ENCODE assay signal across 18 cellular contexts in the genomic region with DNA sequence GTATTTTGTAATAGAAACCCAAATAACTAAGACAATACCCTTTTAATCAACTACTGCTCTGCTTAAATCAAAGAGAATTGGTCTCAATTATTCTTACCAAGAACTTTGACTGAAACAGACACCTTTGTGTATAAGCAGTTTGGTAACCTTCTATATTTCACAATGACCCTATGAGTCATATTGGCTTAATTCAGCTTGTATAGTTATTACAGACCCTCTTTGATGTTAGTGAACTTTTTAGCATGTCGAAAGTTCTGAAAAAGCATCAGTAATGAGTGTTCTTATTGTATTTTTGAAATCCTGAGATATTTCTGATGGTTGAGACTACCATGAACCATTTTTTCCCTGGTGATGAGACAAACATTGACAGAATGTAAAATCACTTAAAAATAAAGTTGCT. TPM values are rescaled to one million over a fixed set of nuclear protein-coding genes. Genes with fewer than 3 reads are reported as not detected.
DNase-seq lines count a peak whose midpoint lies in the region; ATAC-seq and TF ChIP-seq lines count a peak whose summit lies in the region.
"Had no signal": no experiment of that assay in that cellular context is flagged by ENCODE, and none has a peak within 500 bp of the region (broad histone marks: within the 10 kb centered on the region; RNA-seq: fewer than 3 reads in every experiment).

No MANE protein-coding gene starts in this region.

- no peak for TF ChIP-seq POLR2A in NB4 (IDR thresholded peaks at IDR 0.05; ENCODE audit: extremely low read depth, insufficient read length)

- H3K4me1 Mint-ChIP-seq in activated CD4-positive, alpha-beta T cell treated with anti-CD3 and anti-CD28 coated beads for 36 hours, result no peaks in the 10 kb centered on the region

- no peaks in the 10 kb centered on the region for H3K27me3 Mint-ChIP-seq in activated CD4-positive, alpha-beta T cell treated with anti-CD3 and anti-CD28 coated beads for 36 hours
- H3K27me3 Mint-ChIP-seq: dendritic cell treated with granulocyte-macrophage colony-stimulating factor and Interleukin-4, amounts not matched to agents 40 ng/mL and 50 ng/mL, for 4 days; stimulated activated memory B cell treated with anti-CD40 and anti-IgM and Interleukin-4, amounts not matched to agents 10 μg/mL and 1 μg/mL and 100 μg/mL, for 72 hours had no signal

- peak; percentile 45 for ATAC-seq in activated CD4-positive, alpha-beta T cell treated with anti-CD3 and anti-CD28 coated beads for 36 hours
- no peak for ATAC-seq in GM19467 (IDR thresholded peaks at IDR 0.05; ENCODE audit: unreplicated experiment)
- no peak for ATAC-seq in GM21576 (IDR thresholded peaks at IDR 0.05; ENCODE audit: unreplicated experiment)
- ATAC-seq: stimulated activated memory B cell treated with anti-CD40 and anti-IgM and Interleukin-4, amounts not matched to agents 10 μg/mL and 1 μg/mL and 100 μg/mL, for 72 hours had no signal

- no peaks in the 10 kb centered on the region for H3K36me3 Mint-ChIP-seq in activated CD4-positive, alpha-beta T cell treated with anti-CD3 and anti-CD28 coated beads for 36 hours (ENCODE audit: low read depth)
- H3K36me3 Mint-ChIP-seq: stimulated activated memory B cell treated with anti-CD40 and anti-IgM and Interleukin-4, amounts not matched to agents 10 μg/mL and 1 μg/mL and 100 μg/mL, for 72 hours had no signal

- no peak overlapping the region for H3K27ac Mint-ChIP-seq in activated CD4-positive, alpha-beta T cell treated with anti-CD3 and anti-CD28 coated beads for 36 hours
- H3K27ac Mint-ChIP-seq: dendritic cell treated with granulocyte-macrophage colony-stimulating factor and Interleukin-4, amounts not matched to agents 40 ng/mL and 50 ng/mL, for 4 days; nephron; stimulated activated memory B cell treated with anti-CD40 and anti-IgM and Interleukin-4, amounts not matched to agents 10 μg/mL and 1 μg/mL and 100 μg/mL, for 72 hours; T-helper 2 cell treated with Interferon-gamma antibody and Interleukin-4, amounts not matched to agents 5 μg/mL and 100 μg/mL, for 36 hours had no signal

- H3K9me3 Mint-ChIP-seq in activated CD4-positive, alpha-beta T cell treated with anti-CD3 and anti-CD28 coated beads for 36 hours (ENCODE audit: low read depth), result no peaks in the 10 kb centered on the region
- H3K9me3 Mint-ChIP-seq: dendritic cell treated with granulocyte-macrophage colony-stimulating factor and Interleukin-4, amounts not matched to agents 40 ng/mL and 50 ng/mL, for 4 days; nephron; stimulated activated memory B cell treated with anti-CD40 and anti-IgM and Interleukin-4, amounts not matched to agents 10 μg/mL and 1 μg/mL and 100 μg/mL, for 72 hours; T-helper 2 cell treated with Interferon-gamma antibody and Interleukin-4, amounts not matched to agents 5 μg/mL and 100 μg/mL, for 36 hours had no signal

- no peak overlapping the region for H3K4me3 Mint-ChIP-seq in activated CD4-positive, alpha-beta T cell treated with anti-CD3 and anti-CD28 coated beads for 36 hours
- H3K4me3 Mint-ChIP-seq: dendritic cell treated with granulocyte-macrophage colony-stimulating factor and Interleukin-4, amounts not matched to agents 40 ng/mL and 50 ng/mL, for 4 days; nephron; stimulated activated memory B cell treated with anti-CD40 and anti-IgM and Interleukin-4, amounts not matched to agents 10 μg/mL and 1 μg/mL and 100 μg/mL, for 72 hours; T-helper 2 cell treated with Interferon-gamma antibody and Interleukin-4, amounts not matched to agents 5 μg/mL and 100 μg/mL, for 36 hours had no signal

- no peak overlapping the region for H3K4me3 ChIP-seq in NB4 (ENCODE audit: low read depth, low read length)
- H3K4me3 ChIP-seq in cardiac fibroblast (replicated peaks in 1 of 2; ENCODE audit: low read depth in 2 of 2, low read length in 2 of 2), result no peak overlapping the region
- H3K4me3 ChIP-seq in retinal pigment epithelial cell (ENCODE audit: low read length), result no peak overlapping the region
- H3K4me3 ChIP-seq: prostate gland had no signal

- no peak for DNase-seq in activated CD4-positive, alpha-beta T cell treated with anti-CD3 and anti-CD28 coated beads for 36 hours
- DNase-seq in activated CD4-positive, alpha-beta T cell treated with anti-CD3 and anti-CD28 coated beads, Interleukin-2, amount 50 U/mL, for 48 hours, result no peak
- DNase-seq in NB4 (ENCODE audit: low read depth) (peak; percentile 61), cardiac fibroblast (ENCODE audit: low read depth in 2 of 2) (peak; percentile 31 to 57), retinal pigment epithelial cell (ENCODE audit: low read depth) (peak; percentile 46), nucleus accumbens (lab: John Stamatoyannopoulos, UW) (no peak)
- DNase-seq: kidney; mesendoderm; NCI-H1436 treated with DMSO at 0.1 percent for 48 hours; SHP77; stimulated activated CD4-positive, alpha-beta T cell treated with anti-CD3 and anti-CD28 coated beads, Interleukin-12 subunit alpha, Interleukin-12 subunit beta, amount 100 ng/mL, for 4 hours had no signal

- POLR2A ChIA-PET in activated CD4-positive, alpha-beta T cell treated with anti-CD3 and anti-CD28 coated beads for 36 hours (lab: Charles Lee), result no interaction called here

- intact Hi-C loops in activated CD4-positive, alpha-beta T cell treated with anti-CD3 and anti-CD28 coated beads for 36 hours (cut with DNase I, micrococcal nuclease), result no loop called here

- CTCF ChIA-PET in activated CD4-positive, alpha-beta T cell treated with anti-CD3 and anti-CD28 coated beads for 36 hours (lab: Charles Lee), result no interaction called here

- TF ChIP-seq CTCF in NB4 (IDR thresholded peaks at IDR 0.05; ENCODE audit: low read depth, low read length) (no peak), cardiac fibroblast (IDR thresholded peaks at IDR 0.05; ENCODE audit: low read depth, low read length) (no peak), retinal pigment epithelial cell (conservative IDR thresholded peaks at IDR 0.05; ENCODE audit: low read depth, low read length) (no peak)

RNA-seq across cellular contexts. Expression of gene RABGAP1L, which starts 43.3 kb away (rescaled TPM):
- total RNA-seq in activated CD4-positive, alpha-beta T cell treated with anti-CD3 and anti-CD28 coated beads for 36 hours, result 10 to 100 TPM; 22.6 to 29.9 TPM

Comparison
In these comparisons a context has a peak if more than half of its experiments do, and no peak if none do; other contexts are left out.
1. DNase-seq: peak in NB4 (single experiment), cardiac fibroblast (2 of 2) and retinal pigment epithelial cell (single experiment); none in activated CD4-positive, alpha-beta T cell treated with anti-CD3 and anti-CD28 coated beads for 36 hours (single experiment), activated CD4-positive, alpha-beta T cell treated with anti-CD3 and anti-CD28 coated beads, Interleukin-2, amount 50 U/mL, for 48 hours (0 of 2) and nucleus accumbens (0 of 56).